Comparison of ENCODE assay signal across 16 cellular contexts in genomic region chr19:35905178-35905727, GRCh38. TPM values are rescaled to one million over a fixed set of nuclear protein-coding genes. Genes with fewer than 3 reads are reported as not detected.
DNase-seq lines count a peak whose midpoint lies in the region; ATAC-seq and TF ChIP-seq lines count a peak whose summit lies in the region.
"Had no signal": no experiment of that assay in that cellular context is flagged by ENCODE, and none has a peak within 500 bp of the region (broad histone marks: within the 10 kb centered on the region; RNA-seq: fewer than 3 reads in every experiment).

No MANE protein-coding gene starts in this region.

- intact Hi-C loops in Panc1 (cut with micrococcal nuclease; ENCODE audit: unreplicated experiment) (no loop called here), spleen (cut with DNase I; ENCODE audit: low total_unique reads) (no loop called here)

- POLR2A ChIA-PET in Panc1 (lab: Charles Lee), result interaction anchor here (0.7 kb wide), 1 partner anchor 161 kb away, joined by 3 read pairs; no protein-coding TSS in a partner anchor

- peaks cover 45% of the 10 kb centered on the region for H3K4me1 Mint-ChIP-seq in T-helper 1 cell treated with Interleukin-12 subunit alpha and Interleukin-12 subunit beta and Interleukin-4 antibody, amounts not matched to agents 30 μg/mL and 1 μg/mL, for 36 hours (ENCODE audit: low read depth)
- H3K4me1 Mint-ChIP-seq in immature natural killer cell, result peaks cover 81 to 87% of the 10 kb centered on the region in 2 donors

- TF ChIP-seq CTCF in Panc1 (IDR thresholded peaks at IDR 0.05) (no peak), spleen (IDR thresholded peaks at IDR 0.05 in 8 of 11, conservative IDR thresholded peaks at IDR 0.05 in 3 of 11) (no peak)

- H3K36me3 Mint-ChIP-seq in T-helper 1 cell treated with Interleukin-12 subunit alpha and Interleukin-12 subunit beta and Interleukin-4 antibody, amounts not matched to agents 30 μg/mL and 1 μg/mL, for 36 hours (ENCODE audit: low read depth), result peaks cover 6% of the 10 kb centered on the region
- H3K36me3 Mint-ChIP-seq in immature natural killer cell, result peaks cover 13 to 29% (median 17%) of the 10 kb centered on the region in 3 donors

- 64 to 81% (median 72%) methylated on average over 6 of the region's 6 CpGs for WGBS in spleen, 5 donors

- H3K4me3 Mint-ChIP-seq in T-helper 1 cell treated with Interleukin-12 subunit alpha and Interleukin-12 subunit beta and Interleukin-4 antibody, amounts not matched to agents 30 μg/mL and 1 μg/mL, for 36 hours, result no peak overlapping the region
- H3K4me3 Mint-ChIP-seq in immature natural killer cell, result peak overlapping the region; percentile 69 to 98 (median 95)

- no TSS peak for BruUV-seq in Panc1 (replicated peaks; lab: Mats Ljungman, UMichigan)

- H3K27ac ChIP-seq in Panc1 (ENCODE audit: low read length) (0 out of 2 replicates have a peak overlapping the region, but pooled peaks have one; percentile 6), spleen (peak overlapping the region; percentile 0 to 99 (median 96))

- no peak for DNase-seq in T-helper 1 cell
- DNase-seq in Panc1 (ENCODE audit: low read depth, low spot score), result no peak
- DNase-seq in immature natural killer cell, result peak in 1 of 3 donors; percentile 13
- DNase-seq in spleen, result no peak
- DNase-seq in DMS79 (lab: John Stamatoyannopoulos, UW), result no peak
- DNase-seq in NCI-H146 (lab: John Stamatoyannopoulos, UW), result no peak
- no peak for DNase-seq in nucleus accumbens (lab: John Stamatoyannopoulos, UW)
- DNase-seq: mammary epithelial cell, NCI-H446 treated with DMSO at 0.1 percent for 48 hours, Right ventricle myocardium superior had no signal

- no peak overlapping the region for H3K4me3 ChIP-seq in Panc1 (ENCODE audit: low read depth in 2 of 2, low read length in 2 of 2)
- peak overlapping the region in 3 of 8 donors; percentile 0 to 89 (median 2) for H3K4me3 ChIP-seq in spleen

- H3K36me3 ChIP-seq in Panc1 (ENCODE audit: control insufficient read depth, insufficient read depth, low read length) (no peaks in the 10 kb centered on the region), spleen (peaks cover 0 to 19% (median 0%) of the 10 kb centered on the region in 6 donors)

- no peaks in the 10 kb centered on the region for H3K27me3 Mint-ChIP-seq in T-helper 1 cell treated with Interleukin-12 subunit alpha and Interleukin-12 subunit beta and Interleukin-4 antibody, amounts not matched to agents 30 μg/mL and 1 μg/mL, for 36 hours (ENCODE audit: low read depth)
- H3K27me3 Mint-ChIP-seq in immature natural killer cell (ENCODE audit: low read depth in 3 of 3), result peaks cover 12 to 30% (median 16%) of the 10 kb centered on the region in 3 donors

- in situ Hi-C loops in Panc1 (cut with HindIII; ENCODE audit: low pct_unique_long_range_greater_than_20kb, low sequenced_read_pairs), result loop anchor here (10.0 kb wide), 1 partner anchor 70 kb away; no protein-coding TSS in a partner anchor

- H3K9me3 Mint-ChIP-seq in T-helper 1 cell treated with Interleukin-12 subunit alpha and Interleukin-12 subunit beta and Interleukin-4 antibody, amounts not matched to agents 30 μg/mL and 1 μg/mL, for 36 hours, result no peaks in the 10 kb centered on the region
- H3K9me3 Mint-ChIP-seq in immature natural killer cell, result no peaks in the 10 kb centered on the region
- H3K9me3 Mint-ChIP-seq: activated naive CD4-positive, alpha-beta T cell treated with anti-CD3 and anti-CD28 coated beads, Interleukin-2, amount 50 U/mL, for 72 hours had no signal

- no peaks in the 10 kb centered on the region for H3K27me3 ChIP-seq in Panc1 (ENCODE audit: control insufficient read depth, insufficient read depth, low read length)
- H3K27me3 ChIP-seq in spleen (replicated peaks in 1 of 7), result no peaks in the 10 kb centered on the region

- no peak for TF ChIP-seq POLR2A in spleen (IDR thresholded peaks at IDR 0.05)

- H3K9me3 ChIP-seq in Panc1 (ENCODE audit: control insufficient read depth, insufficient read depth, low read depth, low read length) (no peaks in the 10 kb centered on the region), spleen (no peaks in the 10 kb centered on the region)

- ATAC-seq in Panc1, result no peak
- ATAC-seq: activated naive CD4-positive, alpha-beta T cell treated with anti-CD3 and anti-CD28 coated beads, Interleukin-2, amount 50 U/mL, for 72 hours had no signal

- H3K27ac Mint-ChIP-seq in T-helper 1 cell treated with Interleukin-12 subunit alpha and Interleukin-12 subunit beta and Interleukin-4 antibody, amounts not matched to agents 30 μg/mL and 1 μg/mL, for 36 hours, result peak overlapping the region; percentile 71
- peak overlapping the region; percentile 97 to 99 (median 98) for H3K27ac Mint-ChIP-seq in immature natural killer cell

- H3K4me1 ChIP-seq in Panc1 (ENCODE audit: control insufficient read depth, insufficient read depth, low read length) (peaks cover 17% of the 10 kb centered on the region), spleen (peaks cover 19 to 98% (median 65%) of the 10 kb centered on the region in 6 donors)

- CTCF ChIA-PET in Panc1 (lab: Charles Lee), result no interaction called here

RNA-seq across cellular contexts. Expression of gene TYROBP, which starts 2.8 kb away (rescaled TPM):
- not detected for total RNA-seq in Panc1 (2021; ENCODE audit: unreplicated experiment)
- not detected for polyA plus RNA-seq in Panc1 (2012; ENCODE audit: insufficient read length)
- 1,000 to 10,000 TPM; 2,771 to 3,312 (median 2,871) TPM for polyA plus RNA-seq in immature natural killer cell
- total RNA-seq in spleen, result 100 to 1,000 TPM; 292 to 747 (median 403) TPM
- polyA plus RNA-seq in spleen, result 100 to 1,000 TPM; 281 to 446 (median 285) TPM
- total RNA-seq: A172, dermis microvascular lymphatic vessel endothelial cell, G401, H1, mammary epithelial cell had no signal
- polyA plus RNA-seq: mammary epithelial cell had no signal

RNA-seq across cellular contexts. Expression of gene HCST, which starts 2.9 kb away (rescaled TPM):
- total RNA-seq in Panc1 (2021; ENCODE audit: unreplicated experiment) (2.9 TPM), spleen (10 to 100 TPM; 31.5 to 80.4 (median 58.2) TPM)
- polyA plus RNA-seq in Panc1 (2012; ENCODE audit: insufficient read length), result 4.7 TPM
- polyA plus RNA-seq in immature natural killer cell (1,000 to 10,000 TPM; 1,885 to 2,801 (median 2,654) TPM), spleen (100 to 1,000 TPM; 119 to 130 (median 122) TPM)
- total RNA-seq: A172, G401, H1 had no signal

RNA-seq across cellular contexts. Expression of gene NFKBID, which starts 4.9 kb away (rescaled TPM):
- total RNA-seq in Panc1 (2021; ENCODE audit: unreplicated experiment) (20.5 TPM), spleen (10 to 100 TPM; 19.6 to 57.5 (median 30.3) TPM)
- polyA plus RNA-seq in Panc1 (2012; ENCODE audit: insufficient read length), result 13.0 TPM
- polyA plus RNA-seq in immature natural killer cell (1 to 10 TPM; 2.7 to 8.0 (median 2.9) TPM), spleen (10 to 100 TPM; 12.6 to 19.7 (median 18.1) TPM)

RNA-seq across cellular contexts. Expression of gene LRFN3, which starts 30.9 kb away (rescaled TPM):
- total RNA-seq in Panc1 (2021; ENCODE audit: unreplicated experiment), result 16.7 TPM
- 27.2 TPM for polyA plus RNA-seq in Panc1 (2012; ENCODE audit: insufficient read length)
- under 1 TPM; 0.17 to 0.62 (median 0.32) TPM for polyA plus RNA-seq in immature natural killer cell
- 10 to 100 TPM in 4 of 7 donors, 1 to 10 TPM in 3; 7.8 to 18.2 (median 11.5) TPM for total RNA-seq in spleen
- 1 to 10 TPM in 2 of 3 donors, under 1 TPM in 1; 0.76 to 8.0 (median 1.2) TPM for polyA plus RNA-seq in spleen

RNA-seq across cellular contexts. Expression of gene APLP1, which starts 36.9 kb away (rescaled TPM):
- total RNA-seq in Panc1 (2021; ENCODE audit: unreplicated experiment) (74.6 TPM), spleen (1 to 10 TPM in 3 of 7 donors, under 1 TPM in 2, not detected in 2; 0.57 to 3.6 (median 1.1) TPM)
- 122 TPM for polyA plus RNA-seq in Panc1 (2012; ENCODE audit: insufficient read length)
- polyA plus RNA-seq in immature natural killer cell (under 1 TPM in 1 of 3 donors, not detected in 2; 0.72 TPM), spleen (1 to 10 TPM in 2 of 3 donors, under 1 TPM in 1; 0.99 to 2.6 (median 2.4) TPM)

Comparison
In these comparisons a context has a peak if more than half of its experiments do, and no peak if none do; other contexts are left out.
1. RNA of gene TYROBP, which starts 2.8 kb away (total RNA-seq): 292 to 747 TPM in spleen; not detected in Panc1 (single experiment); every median in the first group is over 100 times any median in the second.